In genomic region chr1:234884701-234885100, GRCh38 we compare ENCODE assay signal across 10 cellular contexts.
"Had no signal": no experiment of that assay in that cellular context is flagged by ENCODE, and none has a peak within 500 bp of the region (broad histone marks: within the 10 kb centered on the region; RNA-seq: fewer than 3 reads in every experiment).

No MANE protein-coding gene starts in this region.

- H2AFZ ChIP-seq: hepatocyte had no signal

- H3K4me2 ChIP-seq: hepatocyte had no signal

- ATAC-seq: stimulated activated naive B cell treated with anti-CD40 and anti-IgM and Interleukin-4, amounts not matched to agents 10 μg/mL and 1 μg/mL and 100 μg/mL, for 72 hours had no signal

- DNase-seq: activated CD4-positive, alpha-beta T cell treated with anti-CD3 and anti-CD28 coated beads, Interleukin-2, amount 50 U/mL, for 1 hour; activated naive CD4-positive, alpha-beta T cell treated with Interleukin-2 at 50 U/mL for 16 hours; stimulated activated CD4-positive, alpha-beta T cell treated with anti-CD3 and anti-CD28 coated beads, Interleukin-2, amount 100 ng/mL, for 48 hours; stimulated activated naive B cell treated with anti-CD40 and anti-IgM and Interleukin-4, amounts not matched to agents 10 μg/mL and 1 μg/mL and 100 μg/mL, for 72 hours; substantia nigra; transverse colon had no signal

- H3K4me3 ChIP-seq: hepatocyte, transverse colon had no signal

- H3K9me3 ChIP-seq: transverse colon had no signal

- H3K27me3 ChIP-seq: hepatocyte, transverse colon had no signal

- H3K36me3 ChIP-seq: transverse colon had no signal

- FAIRE-seq: astrocyte, endometrium, keratinocyte had no signal
